8 cellular contexts compared by ENCODE assay signal in genomic region chr12:54390668-54391551, GRCh38. TPM values are rescaled to one million over a fixed set of nuclear protein-coding genes. Genes with fewer than 3 reads are reported as not detected.
DNase-seq lines count a peak whose midpoint lies in the region; TF ChIP-seq lines count a peak whose summit lies in the region.

No MANE protein-coding gene starts in this region.

- H3K27ac ChIP-seq in BLaER1 treated with 17β-estradiol and CSF1 and Interleukin-3, amounts not matched to agents 10 nM and 100 nM, result peak overlapping the region; percentile 55 to 79 (median 70); a peak in 21 of 22 replicates
- peak overlapping the region; percentile 95 for H3K27ac ChIP-seq in trophoblast cell (ENCODE audit: low read depth, low read length)
- peak overlapping the region; percentile 93 for H3K27ac ChIP-seq in vagina

- peak overlapping the region; percentile 57 for H2BK120ac ChIP-seq in trophoblast cell (ENCODE audit: insufficient read depth, low read length, poor library complexity)

- H3K27me3 ChIP-seq in BLaER1 treated with 17β-estradiol and CSF1 and Interleukin-3, amounts not matched to agents 10 nM and 100 nM, result no peaks in the 10 kb centered on the region
- H3K27me3 ChIP-seq in H7 (ENCODE audit: control insufficient read depth, insufficient read depth, low read length) (peaks cover 3% of the 10 kb centered on the region), trophoblast cell (ENCODE audit: insufficient read depth, low read length) (no peaks in the 10 kb centered on the region), vagina (no peaks in the 10 kb centered on the region)

- H2AK5ac ChIP-seq in trophoblast cell (ENCODE audit: low read length), result no peak overlapping the region

- no peak overlapping the region for H4K12ac ChIP-seq in trophoblast cell (ENCODE audit: low read depth, low read length)

- TF ChIP-seq CTCF in vagina (IDR thresholded peaks at IDR 0.05), result no peak

- H2BK5ac ChIP-seq in trophoblast cell (ENCODE audit: low read depth, low read length, poor library complexity), result peak overlapping the region; percentile 80

- peaks cover 16 to 33% (median 18%) of the 10 kb centered on the region in 11 experiments for H3K36me3 ChIP-seq in BLaER1 treated with 17β-estradiol and CSF1 and Interleukin-3, amounts not matched to agents 10 nM and 100 nM
- H3K36me3 ChIP-seq in H7 (replicated peaks; ENCODE audit: control insufficient read depth, insufficient read depth, low read length), result no peaks in the 10 kb centered on the region
- H3K36me3 ChIP-seq in trophoblast cell (ENCODE audit: control insufficient read depth in 1 of 2, insufficient read depth in 2 of 2, low read length in 2 of 2), result peaks cover 7 to 10% of the 10 kb centered on the region in 2 experiments
- H3K36me3 ChIP-seq in vagina, result peaks cover 0 to 11% of the 10 kb centered on the region in 2 donors

- no peak overlapping the region for H2BK12ac ChIP-seq in trophoblast cell (ENCODE audit: low read length)

- H2AFZ ChIP-seq in trophoblast cell (ENCODE audit: insufficient read depth, low read length, poor library complexity), result peak overlapping the region; percentile 64

- TF ChIP-seq POLR2A in erythroblast (IDR thresholded peaks at IDR 0.05; ENCODE audit: low read length) (no peak), vagina (IDR thresholded peaks at IDR 0.05) (no peak)

- peak overlapping the region; percentile 47 for H3K4ac ChIP-seq in trophoblast cell (ENCODE audit: low read depth, low read length)

- H3K4me2 ChIP-seq in BLaER1 treated with 17β-estradiol and CSF1 and Interleukin-3, amounts not matched to agents 10 nM and 100 nM, result peak overlapping the region; percentile 85 to 97 (median 92)
- H3K4me2 ChIP-seq in trophoblast cell (ENCODE audit: low read length), result peak overlapping the region; percentile 87

- no peak overlapping the region for H3K23ac ChIP-seq in trophoblast cell (ENCODE audit: low read length)

- H3K9ac ChIP-seq in BLaER1 treated with 17β-estradiol and CSF1 and Interleukin-3, amounts not matched to agents 10 nM and 100 nM, result peak overlapping the region; percentile 65 to 81 (median 78)
- peak overlapping the region; percentile 63 for H3K9ac ChIP-seq in trophoblast cell (ENCODE audit: low read length)

- DNase-seq in H7 (peak; percentile 99), NCI-H774 (lab: John Stamatoyannopoulos, UW) (peak; percentile 51), activated T-cell treated with anti-CD3 and anti-CD28 coated beads for 24 hours (ENCODE audit: low read depth) (peak; percentile 36), erythroblast (lab: John Stamatoyannopoulos, UW) (peak; percentile 53 to 58), trophoblast cell (peak; percentile 42 to 49), vagina (ENCODE audit: extremely low spot score in 2 of 2) (no peak), NCI-H446 treated with DMSO at 0.1 percent for 48 hours (lab: John Stamatoyannopoulos, UW) (no peak)

- peak overlapping the region; percentile 59 for H3K14ac ChIP-seq in trophoblast cell (ENCODE audit: low read length)

- peak overlapping the region; percentile 56 for H4K8ac ChIP-seq in trophoblast cell (ENCODE audit: low read depth, low read length)

- H3K79me2 ChIP-seq in trophoblast cell (ENCODE audit: control insufficient read depth, insufficient read depth, low read length, poor library complexity), result peaks cover 15% of the 10 kb centered on the region

- H3K9me3 ChIP-seq in BLaER1 treated with 17β-estradiol and CSF1 and Interleukin-3, amounts not matched to agents 10 nM and 100 nM (replicated peaks in 1 of 11), result no peaks in the 10 kb centered on the region
- no peaks in the 10 kb centered on the region for H3K9me3 ChIP-seq in trophoblast cell (ENCODE audit: insufficient read depth, low read depth, low read length)
- H3K9me3 ChIP-seq in vagina, result no peaks in the 10 kb centered on the region

- WGBS in trophoblast cell (ENCODE audit: extremely low coverage, insufficient coverage, insufficient read length), result no CpG with 5 or more reads among the region's 51 CpGs

- peak overlapping the region; percentile 73 for H3K18ac ChIP-seq in trophoblast cell (ENCODE audit: low read length)

- intact Hi-C loops in vagina (cut with DNase I), result no loop called here

- H4K91ac ChIP-seq in trophoblast cell (ENCODE audit: low read depth, low read length), result peak overlapping the region; percentile 78

- peak overlapping the region; percentile 60 to 77 (median 66) for H3K4me3 ChIP-seq in BLaER1 treated with 17β-estradiol and CSF1 and Interleukin-3, amounts not matched to agents 10 nM and 100 nM
- H3K4me3 ChIP-seq in H7 (ENCODE audit: insufficient read depth, low read depth, low read length), result peak overlapping the region; percentile 82
- H3K4me3 ChIP-seq in trophoblast cell (ENCODE audit: low read depth, low read length), result peak overlapping the region; percentile 79
- peak overlapping the region; percentile 47 to 58 for H3K4me3 ChIP-seq in vagina

- peaks cover 83 to 99% (median 96%) of the 10 kb centered on the region in 10 experiments for H3K4me1 ChIP-seq in BLaER1 treated with 17β-estradiol and CSF1 and Interleukin-3, amounts not matched to agents 10 nM and 100 nM
- H3K4me1 ChIP-seq in trophoblast cell (ENCODE audit: control insufficient read depth in 1 of 2, insufficient read depth in 2 of 2, low read length in 2 of 2), result peaks cover 38 to 51% of the 10 kb centered on the region in 2 experiments
- peaks cover 70% of the 10 kb centered on the region for H3K4me1 ChIP-seq in vagina

- peaks cover 0 to 23% (median 13%) of the 10 kb centered on the region in 11 experiments; a peak in 14 of 22 replicates for H4K20me1 ChIP-seq in BLaER1 treated with 17β-estradiol and CSF1 and Interleukin-3, amounts not matched to agents 10 nM and 100 nM

- peaks cover 41% of the 10 kb centered on the region for H3K79me1 ChIP-seq in trophoblast cell (ENCODE audit: low read length)

RNA-seq across cellular contexts. Expression of gene ZNF385A, which starts 6.4 kb away (rescaled TPM):
- total RNA-seq in H7 (2014; rRNA removed; shearing (Covaris generic)), result 2.7 and 3.5 TPM in 2 replicates
- polyA plus RNA-seq in trophoblast cell (2013), result 74.0 and 75.2 TPM in 2 replicates
- 38.8 TPM for total RNA-seq in vagina

RNA-seq across cellular contexts. Expression of gene GPR84, which starts 26.6 kb away (rescaled TPM):
- not detected in 2 replicates for total RNA-seq in H7 (2014; rRNA removed; shearing (Covaris generic))
- polyA plus RNA-seq in trophoblast cell (2013), result 0.04 and 0.06 TPM in 2 replicates
- total RNA-seq in vagina, result not detected

RNA-seq across cellular contexts. Expression of gene ITGA5, which starts 28.2 kb away (rescaled TPM):
- total RNA-seq in H7 (2014; rRNA removed; shearing (Covaris generic)), result 38.4 and 50.6 TPM in 2 replicates
- 81.6 and 90.0 TPM in 2 replicates for polyA plus RNA-seq in trophoblast cell (2013)
- total RNA-seq in vagina, result 95.0 TPM

Comparison
In these comparisons a context has a peak if more than half of its experiments do, and no peak if none do; other contexts are left out.
1. DNase-seq: peak in H7 (single experiment), NCI-H774 (single experiment), activated T-cell treated with anti-CD3 and anti-CD28 coated beads for 24 hours (single experiment), erythroblast (2 of 2) and trophoblast cell (2 of 2); none in vagina (0 of 2) and NCI-H446 treated with DMSO at 0.1 percent for 48 hours (single experiment).
2. Peak in every context shown above with its lines, with median percentiles within 50 percentile points of each other: H3K27ac ChIP-seq and H3K4me3 ChIP-seq.